ENCODE assay signal across 11 cellular contexts in genomic region chr6:152471459-152472070, GRCh38.
DNase-seq lines count a peak whose midpoint lies in the region; ATAC-seq and TF ChIP-seq lines count a peak whose summit lies in the region.
"Had no signal": no experiment of that assay in that cellular context is flagged by ENCODE, and none has a peak within 500 bp of the region (broad histone marks: within the 10 kb centered on the region; RNA-seq: fewer than 3 reads in every experiment).

No MANE protein-coding gene starts in this region.

- CTCF ChIA-PET in HEK293 (lab: Yijun Ruan, JAX): interaction anchor here (0.6 to 0.8 kb wide), 3 partner anchors 9 to 705 kb away, joined by 3 to 4 read pairs (median 4); no protein-coding TSS in a partner anchor

- 0 out of 2 replicates have a peak, but pooled peaks cover 3% of the 10 kb centered on the region for H3K4me1 ChIP-seq in HEK293 (ENCODE audit: control insufficient read depth, insufficient read depth, low read length)
- no peaks in the 10 kb centered on the region for H3K4me1 ChIP-seq in heart right ventricle
- H3K4me1 ChIP-seq: Caco-2 had no signal

- no peak for ATAC-seq in heart right ventricle
- ATAC-seq in HG02852 (IDR thresholded peaks at IDR 0.05; ENCODE audit: unreplicated experiment): no peak
- no peak for ATAC-seq in left cardiac atrium

- no peaks in the 10 kb centered on the region for H3K36me3 ChIP-seq in HEK293 (ENCODE audit: control insufficient read depth in 2 of 2, insufficient read depth in 1 of 2, low read length in 2 of 2)
- H3K36me3 ChIP-seq in heart right ventricle: peaks cover 0 to 39% (median 3%) of the 10 kb centered on the region in 9 donors

- H3K9me3 ChIP-seq in HEK293 (ENCODE audit: control insufficient read depth, insufficient read depth, low read depth, low read length) (no peaks in the 10 kb centered on the region), heart right ventricle (peaks cover 0 to 12% (median 0%) of the 10 kb centered on the region in 11 donors)
- H3K9me3 ChIP-seq: Caco-2 had no signal

- in situ Hi-C loops in astrocyte of the spinal cord (cut with HindIII; ENCODE audit: low sequenced_read_pairs): no loop called here

- DNase-seq in astrocyte of the spinal cord (ENCODE audit: low read depth, low spot score): peak; percentile 14
- DNase-seq in left kidney (ENCODE audit: low read depth, low spot score): peak; percentile 89
- DNase-seq in stromal cell of bone marrow (ENCODE audit: low read depth): peak; percentile 27
- DNase-seq in heart right ventricle: no peak
- no peak for DNase-seq in posterior vena cava (ENCODE audit: low spot score)
- no peak for DNase-seq in left cardiac atrium
- DNase-seq: activated CD4-positive, alpha-beta T cell treated with anti-CD3 and anti-CD28 coated beads, Interleukin-2, amount 50 U/mL, for 4 hours; Caco-2; NCI-H1105 treated with DMSO at 0.1 percent for 48 hours had no signal

- intact Hi-C loops in heart right ventricle (cut with DNase I) (no loop called here), posterior vena cava (cut with DNase I) (no loop called here), left cardiac atrium (cut with DNase I) (no loop called here)

- TF ChIP-seq CTCF in HEK293 (tag by site-specific recombination; IDR thresholded peaks at IDR 0.05) (no peak), astrocyte of the spinal cord (IDR thresholded peaks at IDR 0.05; ENCODE audit: low read depth, low read length) (no peak), heart right ventricle (IDR thresholded peaks at IDR 0.05) (no peak)

- H3K4me3 ChIP-seq in HEK293 (ENCODE audit: low read depth, low read length): no peak overlapping the region
- no peak overlapping the region for H3K4me3 ChIP-seq in astrocyte of the spinal cord (ENCODE audit: low read depth, low read length)
- H3K4me3 ChIP-seq in heart right ventricle: peak overlapping the region in 1 of 10 donors; percentile 13

- H3K27ac ChIP-seq in HEK293 (ENCODE audit: extremely low read depth, low read depth, low read length): no peak overlapping the region
- no peak overlapping the region for H3K27ac ChIP-seq in heart right ventricle

- WGBS in heart right ventricle, 2 donors: 78 to 79% methylated on average over 8 of the region's 8 CpGs

- H3K27me3 ChIP-seq in heart right ventricle: no peaks in the 10 kb centered on the region

- POLR2A ChIA-PET in HEK293 (lab: Yijun Ruan, JAX): no interaction called here

TF ChIP-seq in HEK293, 187 proteins besides CTCF, POLR2A, EP300 and RAD21:
- TF ChIP-seq ELK4 (IDR thresholded peaks at IDR 0.05; ENCODE audit: borderline replicate concordance, low read depth, low read length) (no peak), SCRT2 (tag by site-specific recombination; IDR thresholded peaks at IDR 0.05) (peak; percentile 26; the same call in 1 of the 2 replicates)

Comparison
In these comparisons a context has a peak if more than half of its experiments do, and no peak if none do; other contexts are left out.
1. DNase-seq: peak in astrocyte of the spinal cord (single experiment), left kidney (single experiment) and stromal cell of bone marrow (single experiment); none in heart right ventricle (0 of 2), posterior vena cava (single experiment) and left cardiac atrium (single experiment).